In genomic region chr5:160009591-160009989, GRCh38 we compare ENCODE assay signal across 8 cellular contexts. TPM values are rescaled to one million over a fixed set of nuclear protein-coding genes. Genes with fewer than 3 reads are reported as not detected.
A peak's percentile ranks its signal among the peaks of the same experiment; 100 is the strongest.
DNase-seq lines count a peak whose midpoint lies in the region; ATAC-seq and TF ChIP-seq lines count a peak whose summit lies in the region.

No MANE protein-coding gene starts in this region.

- H3K27me3 ChIP-seq in MG63 = no peaks in the 10 kb centered on the region
- H3K27me3 ChIP-seq in ectodermal cell (ENCODE audit: control insufficient read depth, insufficient read depth, low read length, poor library complexity, severe bottlenecking) = no peaks in the 10 kb centered on the region

- peak overlapping the region in 1 of 3 experiments; percentile 93 for H3K27ac Mint-ChIP-seq in nephron

- H3K36me3 ChIP-seq in MG63 (peaks cover 30% of the 10 kb centered on the region), ectodermal cell (ENCODE audit: control insufficient read depth, insufficient read depth, low read length) (peaks cover 11% of the 10 kb centered on the region)

- H3K4me1 ChIP-seq in ectodermal cell (ENCODE audit: control insufficient read depth, insufficient read depth, low read length) = peaks cover 9% of the 10 kb centered on the region

- peaks cover 15% of the 10 kb centered on the region for H3K36me3 Mint-ChIP-seq in nephron (ENCODE audit: low read depth)

- H3K9me3 ChIP-seq in MG63 = no peaks in the 10 kb centered on the region
- no peaks in the 10 kb centered on the region for H3K9me3 ChIP-seq in ectodermal cell (ENCODE audit: control insufficient read depth, low read length)

- no peaks in the 10 kb centered on the region for H3K27me3 Mint-ChIP-seq in nephron (ENCODE audit: low read depth)

- peak overlapping the region; percentile 56 for H3K27ac ChIP-seq in ectodermal cell (ENCODE audit: insufficient read depth, low read depth, low read length, poor library complexity, severe bottlenecking)

- peak overlapping the region; percentile 93 to 95 (median 94) for H3K4me3 Mint-ChIP-seq in nephron

- H3K4me3 ChIP-seq in MG63 (peak overlapping the region; percentile 84), ectodermal cell (ENCODE audit: insufficient read depth, low read depth, low read length) (peak overlapping the region; percentile 93)

- TF ChIP-seq CTCF in nephron (IDR thresholded peaks at IDR 0.05; ENCODE audit: unreplicated experiment in 3 of 3) = no peak

- ATAC-seq in GM21447 (IDR thresholded peaks at IDR 0.05; ENCODE audit: unreplicated experiment) = peak; percentile 9
- no peak for ATAC-seq in HG03469 (IDR thresholded peaks at IDR 0.05; ENCODE audit: unreplicated experiment)

- WGBS in ectodermal cell, 2 experiments = 9 to 11% methylated on average over 11 of the region's 11 CpGs

- H3K9me3 Mint-ChIP-seq in nephron = no peaks in the 10 kb centered on the region

- DNase-seq in MG63 (no peak), HCEC 1CT (no peak), HuH-7.5 (ENCODE audit: low spot score) (no peak)
- DNase-seq in NK-92 treated with Interleukin-12 subunit alpha and Interleukin-12 subunit beta, amount 100 ng/mL, for 24 hours (lab: John Stamatoyannopoulos, UW) = no peak

- H3K4me1 Mint-ChIP-seq in nephron = peaks cover 27% of the 10 kb centered on the region

RNA-seq across cellular contexts. Expression of gene TTC1, which starts 0.7 kb away (rescaled TPM):
- total RNA-seq in MG63 (2014; rRNA removed; shearing (Covaris generic); ENCODE audit: low replicate concordance) = 52.3 and 59.6 TPM in 2 replicates
- polyA plus RNA-seq in ectodermal cell (2013, experiment 1 of 4) = 59.0 TPM
- 60.0 TPM for polyA plus RNA-seq in ectodermal cell (2013, experiment 2 of 4)
- 47.2 TPM for polyA plus RNA-seq in ectodermal cell (2013, experiment 3 of 4)
- polyA plus RNA-seq in ectodermal cell (2013, experiment 4 of 4) = 54.7 TPM
